In genomic region chrX:140507982-140508305, GRCh38 we compare ENCODE assay signal across 18 cellular contexts. TPM values are rescaled to one million over a fixed set of nuclear protein-coding genes. Genes with fewer than 3 reads are reported as not detected.
DNase-seq lines count a peak whose midpoint lies in the region; ATAC-seq lines count a peak whose summit lies in the region.
"Had no signal": no experiment of that assay in that cellular context is flagged by ENCODE, and none has a peak within 500 bp of the region (broad histone marks: within the 10 kb centered on the region; RNA-seq: fewer than 3 reads in every experiment).

No MANE protein-coding gene starts in this region.

- intact Hi-C loops in left colon (cut with DNase I, micrococcal nuclease) = no loop called here

- H3K4me3 ChIP-seq in H7 (ENCODE audit: insufficient read depth, low read depth, low read length) (peak overlapping the region; percentile 46), iPS-18a (ENCODE audit: low read length) (peak overlapping the region; percentile 59)

- H3K36me3 ChIP-seq in H7 (replicated peaks; ENCODE audit: control insufficient read depth, insufficient read depth, low read length) (no peaks in the 10 kb centered on the region), iPS-18a (ENCODE audit: control insufficient read depth, low read depth, low read length) (no peaks in the 10 kb centered on the region)

- peaks cover 2% of the 10 kb centered on the region for H3K9me3 ChIP-seq in iPS-18a (ENCODE audit: control insufficient read depth, low read depth, low read length)

- H3K4me1 ChIP-seq in iPS-18a (ENCODE audit: control insufficient read depth, low read depth, low read length) = peaks cover 4% of the 10 kb centered on the region

- peak; percentile 93 for DNase-seq in H7
- peak; percentile 50 for DNase-seq in T1000 (lab: John Stamatoyannopoulos, UW)
- peak; percentile 6 for DNase-seq in putamen (ENCODE audit: low spot score)
- DNase-seq in NCI-H1694 treated with DMSO at 0.1 percent for 48 hours (lab: John Stamatoyannopoulos, UW) = no peak
- no peak for DNase-seq in left colon
- no peak for DNase-seq in NCI-H128 (lab: John Stamatoyannopoulos, UW; ENCODE audit: unreplicated experiment)
- DNase-seq: activated CD4-positive, alpha-beta T cell treated with anti-CD3 and anti-CD28 coated beads for 36 hours; Kasumi-1; kidney; NCI-H510A treated with DMSO at 0.1 percent for 48 hours; SHP77 treated with DMSO at 0.1 percent for 48 hours; stimulated activated CD4-positive, alpha-beta T cell treated with anti-CD3 and anti-CD28 coated beads, Interleukin-4, amount 100 ng/mL, for 1 hour; stimulated activated naive CD8-positive, alpha-beta T cell treated with anti-CD3 and anti-CD28 coated beads, Interleukin-15, Interleukin-2, amounts not matched to agents 100 U/mL and 50 U/mL, for 24 hours had no signal

- ATAC-seq in HG02885 (IDR thresholded peaks at IDR 0.05; ENCODE audit: poor library complexity, unreplicated experiment) = no peak
- no peak for ATAC-seq in left colon
- ATAC-seq: activated CD4-positive, alpha-beta T cell treated with anti-CD3 and anti-CD28 coated beads for 36 hours; activated T-helper 17 cell treated with anti-CD3 and anti-CD28 coated beads, Interleukin-2, amount 50 U/mL, for 72 hours; stimulated activated naive CD8-positive, alpha-beta T cell treated with anti-CD3 and anti-CD28 coated beads, Interleukin-15, Interleukin-2, amounts not matched to agents 100 U/mL and 50 U/mL, for 24 hours had no signal

- no peak overlapping the region for H3K27ac ChIP-seq in iPS-18a (ENCODE audit: low read length)

- H3K9ac ChIP-seq in iPS-18a (ENCODE audit: low read length) = no peak overlapping the region

- peaks cover 91% of the 10 kb centered on the region for H3K27me3 ChIP-seq in H7 (ENCODE audit: control insufficient read depth, insufficient read depth, low read length)
- peaks cover 87% of the 10 kb centered on the region for H3K27me3 ChIP-seq in iPS-18a (ENCODE audit: control insufficient read depth, insufficient read depth, low read length)

RNA-seq across cellular contexts. Expression of gene SOX3, which starts 3.1 kb away (rescaled TPM):
- total RNA-seq in H7 (2014; rRNA removed; shearing (Covaris generic)) = 3.9 and 6.8 TPM in 2 replicates
- not detected for total RNA-seq in left colon
- total RNA-seq: activated CD4-positive, alpha-beta T cell treated with anti-CD3 and anti-CD28 coated beads for 36 hours; activated T-helper 17 cell treated with anti-CD3 and anti-CD28 coated beads, Interleukin-2, amount 50 U/mL, for 72 hours; H4; kidney; omental fat pad had no signal

Comparison
In these comparisons a context has a peak if more than half of its experiments do, and no peak if none do; other contexts are left out.
1. DNase-seq: peak in H7 (single experiment), T1000 (single experiment) and putamen (single experiment); none in NCI-H1694 treated with DMSO at 0.1 percent for 48 hours (single experiment), left colon (0 of 2) and NCI-H128 (single experiment).